8 cellular contexts compared by ENCODE assay signal in the genomic region with DNA sequence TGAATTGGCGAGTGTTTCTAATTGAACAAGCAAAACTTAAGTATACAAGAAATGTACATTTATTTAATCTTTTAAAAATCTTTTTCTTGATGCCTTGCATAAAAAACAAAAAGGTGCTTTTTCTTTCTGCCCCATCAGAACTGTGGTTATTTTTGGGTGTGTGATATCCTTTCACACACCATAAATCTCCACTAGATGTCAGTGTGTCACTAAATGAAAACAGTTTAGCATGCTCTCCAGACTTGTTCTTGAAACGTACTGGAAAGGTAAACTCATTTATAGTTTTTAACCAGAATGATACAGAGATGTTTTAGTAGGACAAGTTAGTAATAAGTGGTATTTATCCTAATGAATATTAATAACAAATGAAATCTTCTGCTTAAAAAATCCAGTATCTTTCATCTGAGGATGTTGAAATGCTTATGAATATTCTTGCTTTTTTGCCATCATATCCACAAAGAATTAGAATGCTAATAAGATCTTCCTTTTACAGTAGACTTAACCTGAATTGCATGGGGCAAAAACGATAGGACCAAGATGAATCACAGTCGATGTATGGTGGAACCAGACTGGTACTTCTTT.
A peak's percentile ranks its signal among the peaks of the same experiment; 100 is the strongest.
DNase-seq lines count a peak whose midpoint lies in the region; ATAC-seq and TF ChIP-seq lines count a peak whose summit lies in the region.

No MANE protein-coding gene starts in this region.

- H3K9me3 Mint-ChIP-seq in endodermal cell: no peaks in the 10 kb centered on the region
- no peaks in the 10 kb centered on the region for H3K9me3 Mint-ChIP-seq in naive B cell

- CTCF ChIA-PET in RWPE1 (lab: Yijun Ruan, JAX): no interaction called here

- H3K36me3 Mint-ChIP-seq in endodermal cell (ENCODE audit: low read depth) (no peaks in the 10 kb centered on the region), naive B cell (no peaks in the 10 kb centered on the region)

- no peak overlapping the region for H3K4me3 ChIP-seq in endodermal cell (ENCODE audit: low read length)

- peak; percentile 78 for TF ChIP-seq CTCF in RWPE1 (conservative IDR thresholded peaks at IDR 0.05; ENCODE audit: low read depth)
- peak; percentile 85 for TF ChIP-seq CTCF in endodermal cell (conservative IDR thresholded peaks at IDR 0.05)

- no peak overlapping the region for H3K9ac ChIP-seq in endodermal cell (ENCODE audit: extremely low read depth, low read length, poor library complexity, severe bottlenecking)

- peaks cover 26% of the 10 kb centered on the region for H3K4me1 Mint-ChIP-seq in endodermal cell
- H3K4me1 Mint-ChIP-seq in naive B cell: peaks cover 0 to 4% (median 0%) of the 10 kb centered on the region in 3 donors

- H3K4me1 ChIP-seq in endodermal cell (ENCODE audit: control insufficient read depth, insufficient read depth, low read length): peaks cover 12% of the 10 kb centered on the region

- POLR2A ChIA-PET in RWPE1 (lab: Yijun Ruan, JAX; ENCODE audit: low non-redundant PET): no interaction called here

- no peaks in the 10 kb centered on the region for H3K9me3 ChIP-seq in endodermal cell (ENCODE audit: control insufficient read depth, low read length)

- H3K27ac ChIP-seq in RWPE1 (no peak overlapping the region), endodermal cell (ENCODE audit: low read depth, low read length) (no peak overlapping the region)

- ATAC-seq in GM21619 (IDR thresholded peaks at IDR 0.05; ENCODE audit: unreplicated experiment) (peak; percentile 95), naive B cell (ENCODE audit: low read depth in 2 of 2) (peak; percentile 88 to 90)

- H3K27me3 ChIP-seq in endodermal cell (ENCODE audit: control insufficient read depth, insufficient read depth, low read length, poor library complexity, severe bottlenecking): no peaks in the 10 kb centered on the region

- DNase-seq in stimulated activated naive CD4-positive, alpha-beta T cell (lab: John Stamatoyannopoulos, UW): peak in 4 of 6 experiments; percentile 1 to 71 (median 58)
- DNase-seq in stimulated activated naive CD4-positive, alpha-beta T cell treated with Interleukin-2 at 50 U/mL for 16 hours (lab: John Stamatoyannopoulos, UW): no peak
- DNase-seq in HuH-7 (ENCODE audit: low spot score) (peak; percentile 11), RWPE1 (ENCODE audit: low spot score) (peak; percentile 30), endodermal cell (no peak), naive B cell (peak; percentile 50), epidermal melanocyte (ENCODE audit: insufficient read length, low spot score) (no peak)

- H3K27me3 Mint-ChIP-seq in endodermal cell (ENCODE audit: insufficient read depth) (no peaks in the 10 kb centered on the region), naive B cell (no peaks in the 10 kb centered on the region)

- H3K27ac Mint-ChIP-seq in endodermal cell: no peak overlapping the region
- H3K27ac Mint-ChIP-seq in naive B cell: no peak overlapping the region

- 70% methylated on average over 3 of the region's 4 CpGs; no CpG with 5 or more reads in 1 of the 2 experiments for WGBS in endodermal cell (ENCODE audit: insufficient coverage in 1 of 2, insufficient read length in 1 of 2), 2 experiments

- H3K4me3 Mint-ChIP-seq in endodermal cell (no peak overlapping the region), naive B cell (no peak overlapping the region)

- H3K36me3 ChIP-seq in endodermal cell (ENCODE audit: control insufficient read depth, insufficient read depth, low read length): no peaks in the 10 kb centered on the region

Comparison
In these comparisons a context has a peak if more than half of its experiments do, and no peak if none do; other contexts are left out.
1. DNase-seq: peak in stimulated activated naive CD4-positive, alpha-beta T cell (4 of 6), HuH-7 (single experiment), RWPE1 (single experiment) and naive B cell (single experiment); none in stimulated activated naive CD4-positive, alpha-beta T cell treated with Interleukin-2 at 50 U/mL for 16 hours (single experiment), endodermal cell (single experiment) and epidermal melanocyte (single experiment).